8 cellular contexts compared by ENCODE assay signal in genomic region chr10:50739618-50740350, GRCh38. TPM values are rescaled to one million over a fixed set of nuclear protein-coding genes. Genes with fewer than 3 reads are reported as not detected.
DNase-seq lines count a peak whose midpoint lies in the region; ATAC-seq and TF ChIP-seq lines count a peak whose summit lies in the region.

Gene ASAH2B (plus strand): TSS chr10:50739936. CDS start chr10:50745131, 5,195 bp downstream.

- no peaks in the 10 kb centered on the region for H3K36me3 Mint-ChIP-seq in activated naive CD8-positive, alpha-beta T cell treated with anti-CD3 and anti-CD28 coated beads, Interleukin-2, amount 50 U/mL, for 24 hours (ENCODE audit: low read depth)

- H3K14ac ChIP-seq in trophoblast cell (ENCODE audit: low read length), result peak within 1 kb of the TSS; percentile 91

- peaks cover 6% of the 10 kb centered on the region for H3K79me1 ChIP-seq in trophoblast cell (ENCODE audit: low read length)

- no peak for TF ChIP-seq EP300 in tibial nerve (IDR thresholded peaks at IDR 0.05)

- H2AFZ ChIP-seq in KMS-11 (ENCODE audit: low read depth), result peak within 1 kb of the TSS; percentile 97
- peak within 1 kb of the TSS; percentile 76 for H2AFZ ChIP-seq in SU-DHL-6 (ENCODE audit: low read depth, low read length, severe bottlenecking)
- H2AFZ ChIP-seq in trophoblast cell (ENCODE audit: insufficient read depth, low read length, poor library complexity), result peak within 1 kb of the TSS; percentile 96

- WGBS in heart left ventricle, 4 donors, result 0% methylated on average over 33 to 63 of the region's 63 CpGs
- WGBS in trophoblast cell (ENCODE audit: extremely low coverage, insufficient coverage, insufficient read length), result no CpG with 5 or more reads among the region's 63 CpGs
- 1% methylated on average over 62 of the region's 63 CpGs for WGBS in tibial nerve, 2 donors

- H4K20me1 ChIP-seq in KMS-11 (ENCODE audit: insufficient read depth), result no peaks in the 10 kb centered on the region
- H4K20me1 ChIP-seq in SU-DHL-6 (ENCODE audit: low read depth, low read length), result no peaks in the 10 kb centered on the region

- peak within 1 kb of the TSS; percentile 99 for H4K8ac ChIP-seq in trophoblast cell (ENCODE audit: low read depth, low read length)

- intact Hi-C loops in heart left ventricle (cut with DNase I), result no loop called here

- H3F3A ChIP-seq in SU-DHL-6 (ENCODE audit: insufficient read depth), result no peaks in the 10 kb centered on the region

- peak within 1 kb of the TSS; percentile 92 for H3K27ac Mint-ChIP-seq in activated naive CD8-positive, alpha-beta T cell treated with anti-CD3 and anti-CD28 coated beads, Interleukin-2, amount 50 U/mL, for 24 hours

- H3K4me3 Mint-ChIP-seq in activated naive CD8-positive, alpha-beta T cell treated with anti-CD3 and anti-CD28 coated beads, Interleukin-2, amount 50 U/mL, for 24 hours, result peak within 1 kb of the TSS; percentile 91

- H3K9me3 Mint-ChIP-seq in activated naive CD8-positive, alpha-beta T cell treated with anti-CD3 and anti-CD28 coated beads, Interleukin-2, amount 50 U/mL, for 24 hours, result no peaks in the 10 kb centered on the region

- H3K9me2 ChIP-seq in SU-DHL-6 (replicated peaks; ENCODE audit: insufficient read depth, low read length), result no peaks in the 10 kb centered on the region

- peak within 1 kb of the TSS; percentile 86 for H3K18ac ChIP-seq in trophoblast cell (ENCODE audit: low read length)

- peak within 1 kb of the TSS; percentile 70 for H3K9ac ChIP-seq in KMS-11
- peak within 1 kb of the TSS; percentile 47 for H3K9ac ChIP-seq in SU-DHL-6 (ENCODE audit: low read length)
- H3K9ac ChIP-seq in trophoblast cell (ENCODE audit: low read length), result peak within 1 kb of the TSS; percentile 92

- H4K12ac ChIP-seq in trophoblast cell (ENCODE audit: low read depth, low read length), result peak within 1 kb of the TSS; percentile 98

- no peak within 1 kb of the TSS for H3K4me3 ChIP-seq in KMS-11 (IDR thresholded peaks at IDR 0.05; ENCODE audit: insufficient read depth, low read depth, low read length)
- H3K4me3 ChIP-seq in SU-DHL-6 (ENCODE audit: insufficient read depth, low read length, poor library complexity, severe bottlenecking), result peak within 1 kb of the TSS; percentile 47
- H3K4me3 ChIP-seq in heart left ventricle, result peak within 1 kb of the TSS; percentile 49 to 88 (median 76)
- peak within 1 kb of the TSS; percentile 88 for H3K4me3 ChIP-seq in trophoblast cell (ENCODE audit: low read depth, low read length)
- H3K4me3 ChIP-seq in tibial nerve, result peak within 1 kb of the TSS; percentile 44 to 86 (median 68)

- peak within 1 kb of the TSS; percentile 83 for H3K4ac ChIP-seq in trophoblast cell (ENCODE audit: low read depth, low read length)

- H2AK5ac ChIP-seq in trophoblast cell (ENCODE audit: low read length), result no peak within 1 kb of the TSS

- H2BK120ac ChIP-seq in trophoblast cell (ENCODE audit: insufficient read depth, low read length, poor library complexity), result peak within 1 kb of the TSS; percentile 91

- no peak within 1 kb of the TSS for H2BK12ac ChIP-seq in trophoblast cell (ENCODE audit: low read length)

- H3K36me3 ChIP-seq in KMS-11 (ENCODE audit: insufficient read depth), result no peaks in the 10 kb centered on the region
- H3K36me3 ChIP-seq in SU-DHL-6 (ENCODE audit: low read length), result no peaks in the 10 kb centered on the region
- H3K36me3 ChIP-seq in heart left ventricle, result no peaks in the 10 kb centered on the region
- no peaks in the 10 kb centered on the region for H3K36me3 ChIP-seq in trophoblast cell (ENCODE audit: control insufficient read depth in 1 of 2, insufficient read depth in 2 of 2, low read length in 2 of 2)
- H3K36me3 ChIP-seq in tibial nerve, result no peaks in the 10 kb centered on the region

- TF ChIP-seq POLR2A in heart left ventricle (IDR thresholded peaks at IDR 0.05) (peak in 1 of 2 donors; percentile 29), tibial nerve (IDR thresholded peaks at IDR 0.05) (no peak)

- peak; percentile 51 for DNase-seq in DMS79 treated with DMSO at 0.1 percent for 48 hours (lab: John Stamatoyannopoulos, UW)
- peak; percentile 80 for DNase-seq in activated naive CD8-positive, alpha-beta T cell treated with anti-CD3 and anti-CD28 coated beads, Interleukin-2, amount 50 U/mL, for 24 hours
- peak; percentile 83 to 90 (median 85) for DNase-seq in heart left ventricle
- peak; percentile 41 to 76 for DNase-seq in trophoblast cell
- DNase-seq in tibial nerve (ENCODE audit: low spot score in 2 of 2), result peak; percentile 51 to 56

- H3K9me3 ChIP-seq in SU-DHL-6 (ENCODE audit: insufficient read depth, low read length) (no peaks in the 10 kb centered on the region), heart left ventricle (no peaks in the 10 kb centered on the region), trophoblast cell (ENCODE audit: insufficient read depth, low read depth, low read length) (no peaks in the 10 kb centered on the region), tibial nerve (no peaks in the 10 kb centered on the region)

- H3K79me2 ChIP-seq in KMS-11 (ENCODE audit: insufficient read depth, low read depth), result no peaks in the 10 kb centered on the region
- H3K79me2 ChIP-seq in SU-DHL-6 (ENCODE audit: insufficient read depth, low read length), result no peaks in the 10 kb centered on the region
- peaks cover 5% of the 10 kb centered on the region for H3K79me2 ChIP-seq in trophoblast cell (ENCODE audit: control insufficient read depth, insufficient read depth, low read length, poor library complexity)

- H4K91ac ChIP-seq in trophoblast cell (ENCODE audit: low read depth, low read length), result peak within 1 kb of the TSS; percentile 87

- ATAC-seq in GM21737 (IDR thresholded peaks at IDR 0.05; ENCODE audit: unreplicated experiment) (peak; percentile 80), heart left ventricle (peak; percentile 70 to 89 (median 86))
- ATAC-seq in activated naive CD8-positive, alpha-beta T cell treated with anti-CD3 and anti-CD28 coated beads, Interleukin-2, amount 50 U/mL, for 24 hours, result peak; percentile 81

- H3K4me1 ChIP-seq in KMS-11 (ENCODE audit: low read depth, poor library complexity, severe bottlenecking) (peaks cover 6% of the 10 kb centered on the region), heart left ventricle (peaks cover 0 to 8% (median 3%) of the 10 kb centered on the region in 12 donors), trophoblast cell (ENCODE audit: control insufficient read depth in 1 of 2, insufficient read depth in 2 of 2, low read length in 2 of 2) (peaks cover 0 to 3% of the 10 kb centered on the region in 2 experiments), tibial nerve (peaks cover 0 to 8% (median 2%) of the 10 kb centered on the region in 4 donors)

- H3K23ac ChIP-seq in trophoblast cell (ENCODE audit: low read length), result no peak within 1 kb of the TSS

- TF ChIP-seq CTCF in KMS-11 (conservative IDR thresholded peaks at IDR 0.05; ENCODE audit: low read depth, low read length), result no peak
- no peak for TF ChIP-seq CTCF in SU-DHL-6 (IDR thresholded peaks at IDR 0.05; ENCODE audit: insufficient read depth, low read length, poor library complexity, severe bottlenecking)
- TF ChIP-seq CTCF in heart left ventricle (IDR thresholded peaks at IDR 0.05), result no peak
- no peak for TF ChIP-seq CTCF in tibial nerve (IDR thresholded peaks at IDR 0.05)

- peak within 1 kb of the TSS; percentile 78 for H3K4me2 ChIP-seq in KMS-11
- H3K4me2 ChIP-seq in SU-DHL-6 (ENCODE audit: low read depth, low read length, poor library complexity, severe bottlenecking), result peak within 1 kb of the TSS; percentile 43
- peak within 1 kb of the TSS; percentile 81 for H3K4me2 ChIP-seq in trophoblast cell (ENCODE audit: low read length)

- no peaks in the 10 kb centered on the region for H3K27me3 Mint-ChIP-seq in activated naive CD8-positive, alpha-beta T cell treated with anti-CD3 and anti-CD28 coated beads, Interleukin-2, amount 50 U/mL, for 24 hours

- H3K27ac ChIP-seq in KMS-11 (peak within 1 kb of the TSS; percentile 50), SU-DHL-6 (ENCODE audit: low read depth, low read length) (no peak within 1 kb of the TSS), heart left ventricle (peak within 1 kb of the TSS; percentile 66 to 85 (median 78)), trophoblast cell (ENCODE audit: low read depth, low read length) (peak within 1 kb of the TSS; percentile 63), tibial nerve (peak within 1 kb of the TSS in 3 of 4 donors; percentile 70 to 81 (median 76))

- peak within 1 kb of the TSS; percentile 32 for H2BK5ac ChIP-seq in trophoblast cell (ENCODE audit: low read depth, low read length, poor library complexity)

- H3K27me3 ChIP-seq in KMS-11 (ENCODE audit: insufficient read depth, low read depth) (no peaks in the 10 kb centered on the region), SU-DHL-6 (ENCODE audit: low read length) (no peaks in the 10 kb centered on the region), heart left ventricle (peaks cover 0 to 2% (median 0%) of the 10 kb centered on the region in 9 donors), trophoblast cell (ENCODE audit: insufficient read depth, low read length) (no peaks in the 10 kb centered on the region), tibial nerve (no peaks in the 10 kb centered on the region)

- H3K4me1 Mint-ChIP-seq in activated naive CD8-positive, alpha-beta T cell treated with anti-CD3 and anti-CD28 coated beads, Interleukin-2, amount 50 U/mL, for 24 hours, result peaks cover 21% of the 10 kb centered on the region

RNA-seq across cellular contexts. Expression of gene ASAH2B, which starts in this region (rescaled TPM):
- total RNA-seq in heart left ventricle (1 to 10 TPM; 1.4 to 7.7 (median 4.5) TPM), tibial nerve (1 to 10 TPM in 2 of 4 donors, under 1 TPM in 2; 0.42 to 1.6 (median 1.0) TPM)
- polyA plus RNA-seq in heart left ventricle, result 1 to 10 TPM; 1.6 to 6.0 TPM
- 2.7 and 3.0 TPM in 2 replicates for polyA plus RNA-seq in trophoblast cell (2013)
